8 cellular contexts compared by ENCODE assay signal in the genomic region with DNA sequence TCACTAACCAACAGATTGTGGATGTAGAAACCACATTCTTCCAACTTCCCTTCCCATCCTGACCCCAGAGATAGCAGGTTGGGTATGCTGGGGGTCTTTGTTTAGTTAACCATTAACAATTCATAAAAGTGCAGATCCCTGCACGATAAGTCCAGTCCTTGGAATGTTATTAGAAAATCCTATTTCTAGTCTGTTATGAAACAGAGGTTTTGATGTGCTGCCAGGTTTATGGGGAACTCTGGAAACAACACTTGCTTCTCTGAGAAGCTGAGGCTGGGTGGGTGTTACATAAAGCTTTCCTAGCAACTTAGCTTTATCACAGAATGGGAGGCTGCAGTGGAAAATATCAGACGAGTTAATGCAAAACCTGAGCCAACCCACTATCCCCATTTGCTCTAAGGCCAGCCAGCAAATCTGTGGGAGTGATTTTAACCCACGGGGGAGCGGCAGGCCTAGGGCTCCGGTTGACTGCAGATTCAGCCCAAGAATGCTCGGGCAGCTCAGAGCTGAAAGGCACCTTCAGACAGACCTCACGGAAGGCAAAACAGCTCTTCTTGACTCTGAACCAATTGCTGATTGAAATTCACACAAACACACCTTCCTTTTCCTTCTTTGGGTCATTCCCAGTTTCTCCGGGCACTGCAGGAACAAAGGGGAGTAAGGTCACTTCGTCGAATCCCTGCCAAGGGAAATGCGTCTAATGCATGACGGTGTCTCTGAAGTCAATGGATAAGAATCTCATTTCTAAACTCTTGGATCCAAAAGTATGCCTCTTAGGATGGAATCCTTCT.
DNase-seq lines count a peak whose midpoint lies in the region; ATAC-seq lines count a peak whose summit lies in the region.

No MANE protein-coding gene starts in this region.

- H3K9me3 ChIP-seq in duodenal mucosa (ENCODE audit: control insufficient read depth in 1 of 2, low read length in 2 of 2): no peaks in the 10 kb centered on the region
- H3K9me3 ChIP-seq in naive thymus-derived CD4-positive, alpha-beta T cell (ENCODE audit: control insufficient read depth in 2 of 3, low read length in 3 of 3): no peaks in the 10 kb centered on the region

- H3K9ac ChIP-seq in duodenal mucosa (ENCODE audit: low read depth in 1 of 2, low read length in 2 of 2): peak overlapping the region; percentile 21 to 66

- H3K36me3 ChIP-seq in ACC112 (ENCODE audit: insufficient read depth, low read length): no peaks in the 10 kb centered on the region
- no peaks in the 10 kb centered on the region for H3K36me3 ChIP-seq in duodenal mucosa (ENCODE audit: control insufficient read depth in 1 of 2, insufficient read depth in 2 of 2, low read length in 2 of 2)
- H3K36me3 ChIP-seq in naive thymus-derived CD4-positive, alpha-beta T cell (ENCODE audit: control insufficient read depth in 2 of 3, insufficient read depth in 3 of 3, low read length in 3 of 3): no peaks in the 10 kb centered on the region

- H3K27me3 Mint-ChIP-seq in naive thymus-derived CD4-positive, alpha-beta T cell: no peaks in the 10 kb centered on the region

- H3K79me2 ChIP-seq in ACC112 (ENCODE audit: control insufficient read depth, insufficient read depth, low read length, unreplicated experiment): peaks cover 3% of the 10 kb centered on the region

- POLR2A ChIA-PET in naive thymus-derived CD4-positive, alpha-beta T cell (lab: Charles Lee): interaction anchor here (0.9 to 9.6 kb wide), 5 partner anchors 10 to 121 kb away, joined by 3 to 188 read pairs (median 4); a partner anchor contains a TSS

- H3K4me3 ChIP-seq in ACC112 (ENCODE audit: low read depth, low read length) (peak overlapping the region; percentile 65), duodenal mucosa (ENCODE audit: low read depth in 1 of 2, low read length in 2 of 2) (peak overlapping the region; percentile 0 to 16)
- no peak overlapping the region for H3K4me3 ChIP-seq in naive thymus-derived CD4-positive, alpha-beta T cell (ENCODE audit: low read length)

- DNase-seq in OCI-M1 (lab: John Stamatoyannopoulos, UW): peak; percentile 63
- no peak for DNase-seq in naive thymus-derived CD4-positive, alpha-beta T cell
- DNase-seq in NCI-H2081 treated with DMSO at 0.1 percent for 48 hours (lab: John Stamatoyannopoulos, UW): no peak
- no peak for DNase-seq in NK-92 treated with Interleukin-12 subunit alpha and Interleukin-12 subunit beta, amount 100 ng/mL, for 24 hours (lab: John Stamatoyannopoulos, UW)
- DNase-seq in NCI-H1417 treated with DMSO at 0.1 percent for 48 hours (lab: John Stamatoyannopoulos, UW): no peak
- no peak for DNase-seq in activated T-cell treated with anti-CD3 and anti-CD28 coated beads for 4 hours

- peaks cover 40 to 87% (median 75%) of the 10 kb centered on the region in 7 donors for H3K4me1 Mint-ChIP-seq in naive thymus-derived CD4-positive, alpha-beta T cell

- peak overlapping the region; percentile 63 to 98 (median 88) for H3K27ac Mint-ChIP-seq in naive thymus-derived CD4-positive, alpha-beta T cell

- CTCF ChIA-PET in naive thymus-derived CD4-positive, alpha-beta T cell (lab: Charles Lee): interaction anchor here (0.6 kb wide), 1 partner anchor 362 kb away, joined by 3 read pairs; no protein-coding TSS in a partner anchor

- ATAC-seq in naive thymus-derived CD4-positive, alpha-beta T cell: no peak

- intact Hi-C loops in naive thymus-derived CD4-positive, alpha-beta T cell (cut with micrococcal nuclease): loop anchor here in 1 of 2 donors (5.0 to 10.0 kb wide), 2 partner anchors 224 to 923 kb away; a partner anchor contains a TSS

- peak overlapping the region in 5 of 10 donors; percentile 37 to 85 (median 77) for H3K4me3 Mint-ChIP-seq in naive thymus-derived CD4-positive, alpha-beta T cell

- peak overlapping the region; percentile 5 for H2AFZ ChIP-seq in ACC112 (ENCODE audit: low read length, unreplicated experiment)

- H3K4me1 ChIP-seq in ACC112 (ENCODE audit: control insufficient read depth, insufficient read depth, low read length, unreplicated experiment): peaks cover 64% of the 10 kb centered on the region
- peaks cover 76 to 97% of the 10 kb centered on the region in 2 donors for H3K4me1 ChIP-seq in duodenal mucosa (ENCODE audit: control insufficient read depth in 1 of 2, insufficient read depth in 2 of 2, low read length in 2 of 2)
- peaks cover 34 to 43% of the 10 kb centered on the region in 2 donors for H3K4me1 ChIP-seq in naive thymus-derived CD4-positive, alpha-beta T cell (ENCODE audit: control insufficient read depth in 2 of 2, insufficient read depth in 2 of 2, low read length in 2 of 2)

- no peaks in the 10 kb centered on the region for H3K27me3 ChIP-seq in ACC112 (ENCODE audit: insufficient read depth, low read length)
- H3K27me3 ChIP-seq in duodenal mucosa (ENCODE audit: control insufficient read depth in 1 of 2, insufficient read depth in 2 of 2, low read length in 2 of 2): no peaks in the 10 kb centered on the region
- no peaks in the 10 kb centered on the region for H3K27me3 ChIP-seq in naive thymus-derived CD4-positive, alpha-beta T cell (ENCODE audit: control insufficient read depth in 2 of 2, insufficient read depth in 2 of 2, low read length in 2 of 2)

- H3K36me3 Mint-ChIP-seq in naive thymus-derived CD4-positive, alpha-beta T cell: peaks cover 0 to 4% (median 0%) of the 10 kb centered on the region in 5 donors

- peaks cover 0 to 9% (median 0%) of the 10 kb centered on the region in 11 donors for H3K9me3 Mint-ChIP-seq in naive thymus-derived CD4-positive, alpha-beta T cell

- H3K27ac ChIP-seq in ACC112 (ENCODE audit: low read depth, low read length): peak overlapping the region; percentile 95
- peak overlapping the region; percentile 93 for H3K27ac ChIP-seq in duodenal mucosa (ENCODE audit: low read depth, low read length)
- H3K27ac ChIP-seq in naive thymus-derived CD4-positive, alpha-beta T cell (ENCODE audit: low read depth, low read length): no peak overlapping the region
